Comparison of ENCODE assay signal across 10 cellular contexts in the genomic region with DNA sequence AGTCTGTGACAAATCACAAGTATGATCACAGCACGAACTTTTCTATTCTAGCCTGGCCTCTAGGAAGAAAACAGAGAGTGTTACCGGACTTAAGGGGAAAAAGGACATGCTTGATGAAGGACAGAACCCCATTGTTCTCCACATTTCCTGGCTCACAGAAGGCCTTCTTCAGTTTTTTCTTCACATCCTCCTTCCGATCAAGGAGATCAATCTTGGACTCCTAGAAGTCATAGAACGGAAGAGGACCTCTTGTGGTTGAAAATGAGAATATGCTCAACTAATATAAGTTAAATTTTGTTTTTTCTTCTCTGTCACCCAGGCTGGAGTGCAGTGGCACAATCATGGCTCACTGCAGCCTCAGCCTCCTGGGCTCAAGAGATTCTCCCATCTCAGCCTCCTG. TPM values are rescaled to one million over a fixed set of nuclear protein-coding genes. Genes with fewer than 3 reads are reported as not detected.
DNase-seq lines count a peak whose midpoint lies in the region; ATAC-seq, FAIRE-seq and TF ChIP-seq lines count a peak whose summit lies in the region.
"Had no signal": no experiment of that assay in that cellular context is flagged by ENCODE, and none has a peak within 500 bp of the region (broad histone marks: within the 10 kb centered on the region; RNA-seq: fewer than 3 reads in every experiment).

No MANE protein-coding gene starts in this region.

- WGBS in GM23248 (ENCODE audit: low coverage in 1 of 2, low lambda C conversion rate in 2 of 2, missing lambda C conversion rate in 2 of 2), 2 experiments: 66 to 69% methylated on average over 4 of the region's 4 CpGs
- WGBS in HepG2 (ENCODE audit: low lambda C conversion rate): 95% methylated on average over 4 of the region's 4 CpGs

- H3K4me2 ChIP-seq in GM23248 (ENCODE audit: unreplicated experiment): no peak overlapping the region
- H3K4me2 ChIP-seq in HepG2 (ENCODE audit: low read depth, low read length): no peak overlapping the region

- H3K36me3 ChIP-seq in GM23248 (ENCODE audit: low read depth) (peaks cover 80% of the 10 kb centered on the region), HepG2 (replicated peaks in 1 of 2; ENCODE audit: control insufficient read depth in 1 of 2, insufficient read depth in 2 of 2, low read length in 2 of 2) (peaks cover 25 to 81% of the 10 kb centered on the region in 2 experiments)

- H3K79me2 ChIP-seq in GM23248 (ENCODE audit: insufficient read depth) (peaks cover 65% of the 10 kb centered on the region), HepG2 (ENCODE audit: insufficient read depth, low read length) (no peaks in the 10 kb centered on the region)

- no peak for TF ChIP-seq RAD21 in HepG2 (CRISPR knock-in tag; IDR thresholded peaks at IDR 0.05)

- peaks cover 19% of the 10 kb centered on the region for H3F3A ChIP-seq in GM23248 (ENCODE audit: insufficient read depth)

- H3K9me2 ChIP-seq in GM23248 (ENCODE audit: insufficient read depth): no peaks in the 10 kb centered on the region

- H4K20me1 ChIP-seq in GM23248 (ENCODE audit: insufficient read depth): no peaks in the 10 kb centered on the region; the same call in 1 of the 2 replicates
- no peaks in the 10 kb centered on the region for H4K20me1 ChIP-seq in HepG2 (ENCODE audit: insufficient read depth, low read length)

- in situ Hi-C loops in GM23248 (cut with MboI): no loop called here
- in situ Hi-C loops in astrocyte of the cerebellum (cut with HindIII; ENCODE audit: low sequenced_read_pairs): no loop called here
- in situ Hi-C loops in HepG2 (cut with HindIII; ENCODE audit: extremely low pct_ligation_motif_present, low pct_unique_long_range_greater_than_20kb): no loop called here

- no peak for TF ChIP-seq POLR2A in HepG2 (IDR thresholded peaks at IDR 0.05; ENCODE audit: insufficient read depth in 1 of 2, low read depth in 2 of 2, low read length in 2 of 2)

- DNase-seq in AG08395 (ENCODE audit: low spot score): peak; percentile 35
- peak; percentile 55 for DNase-seq in GM23248
- DNase-seq in astrocyte of the cerebellum (ENCODE audit: low read depth): no peak
- DNase-seq in HepG2 (ENCODE audit: low spot score): peak; percentile 16
- DNase-seq in Ammon's horn (ENCODE audit: low spot score): no peak
- no peak for DNase-seq in GDM1 (lab: John Stamatoyannopoulos, UW)
- DNase-seq in NCI-H2081 (lab: John Stamatoyannopoulos, UW): no peak
- DNase-seq: activated naive CD8-positive, alpha-beta T cell treated with anti-CD3 and anti-CD28 coated beads, Interleukin-2, amount 10 ng/mL, durations not matched to agents 7 days and 5 days; stimulated activated CD4-positive, alpha-beta T cell treated with anti-CD3 and anti-CD28 coated beads, Interleukin-12 subunit alpha, Interleukin-12 subunit beta, amount 100 ng/mL, for 4 hours had no signal

- no peaks in the 10 kb centered on the region for H3K27me3 ChIP-seq in GM23248 (replicated peaks; ENCODE audit: insufficient read depth)
- H3K27me3 ChIP-seq in HepG2 (ENCODE audit: control insufficient read depth in 1 of 2, insufficient read depth in 2 of 2, low read length in 2 of 2): no peaks in the 10 kb centered on the region

- POLR2A ChIA-PET in HepG2 (lab: Yijun Ruan, JAX): no interaction called here

- H2AFZ ChIP-seq in GM23248 (no peak overlapping the region), HepG2 (ENCODE audit: low read length) (no peak overlapping the region)

- CTCF ChIA-PET in HepG2 (lab: Yijun Ruan, JAX; ENCODE audit: low intra/inter-chr PET ratio, low total read pairs): interaction anchor here (1.2 kb wide), 1 partner anchor 75 kb away, joined by 3 read pairs; no protein-coding TSS in a partner anchor

- TF ChIP-seq CTCF in astrocyte of the cerebellum (IDR thresholded peaks at IDR 0.05; ENCODE audit: low read depth, low read length, missing control alignments) (peak; percentile 41), HepG2 (CRISPR knock-in tag; IDR thresholded peaks at IDR 0.05) (peak; percentile 18; the same call in 1 of the 2 replicates)

- intact Hi-C loops in HepG2 (cut with micrococcal nuclease; ENCODE audit: unreplicated experiment): no loop called here

- peaks cover 11% of the 10 kb centered on the region for H3K4me1 ChIP-seq in GM23248 (ENCODE audit: insufficient read depth)
- H3K4me1 ChIP-seq in HepG2 (ENCODE audit: insufficient read depth, low read length): no peaks in the 10 kb centered on the region

- no TSS peak for BruUV-seq in HepG2 (replicated peaks; lab: Mats Ljungman, UMichigan)

- H3K4me3 ChIP-seq in GM23248: no peak overlapping the region
- no peak overlapping the region for H3K4me3 ChIP-seq in astrocyte of the cerebellum (ENCODE audit: low read depth, low read length)
- no peak overlapping the region for H3K4me3 ChIP-seq in HepG2 (replicated peaks in 1 of 3; ENCODE audit: insufficient read depth in 1 of 3, low read depth in 2 of 3, low read length in 3 of 3)

- TF ChIP-seq EP300 in HepG2 (IDR thresholded peaks at IDR 0.05; ENCODE audit: low read depth in 2 of 2, low read length in 2 of 2) (no peak), HepG2 (CRISPR knock-in tag; IDR thresholded peaks at IDR 0.05; ENCODE audit: borderline replicate concordance) (no peak)

- no peak for ATAC-seq in HepG2
- ATAC-seq in GM19397 (IDR thresholded peaks at IDR 0.05; ENCODE audit: unreplicated experiment): no peak

- H3K27ac ChIP-seq in GM23248 (no peak overlapping the region), HepG2 (ENCODE audit: extremely low read length, insufficient read depth, low read length) (no peak overlapping the region)

- H3K9ac ChIP-seq in GM23248: no peak overlapping the region
- H3K9ac ChIP-seq in HepG2 (ENCODE audit: insufficient read depth, low read depth, low read length): no peak overlapping the region

- H3K9me3 ChIP-seq in GM23248 (ENCODE audit: low read depth) (no peaks in the 10 kb centered on the region), HepG2 (ENCODE audit: low read length) (no peaks in the 10 kb centered on the region)

- no peak for FAIRE-seq in HepG2 (lab: Jason Lieb, UNC)

TF ChIP-seq in HepG2, 621 proteins besides CTCF, POLR2A, EP300 and RAD21 (continues in another document):
- peak; percentile 18 for TF ChIP-seq STAG1 (CRISPR knock-in tag; IDR thresholded peaks at IDR 0.05)

RNA-seq across cellular contexts. Expression of a gene that starts 30.3 kb away (rescaled TPM):
- 125 and 135 TPM in 2 replicates for total RNA-seq in GM23248 (2014; rRNA removed; shearing (Covaris generic))
- 179 and 185 TPM in 2 replicates for polyA plus RNA-seq in GM23248 (2016; fragmentation: Nextera tagmentation; extraction: Ambion mirVana)
- total RNA-seq in HepG2 (2016; rRNA removed; fragmentation: Illumina TruSeq; extraction: Trizol): 102 and 113 TPM in 2 replicates
- 36.6 and 40.5 TPM in 2 replicates for total RNA-seq in HepG2 (2016; cell fraction: cytosol; rRNA removed; fragmentation: Illumina TruSeq; extraction: Trizol; ENCODE audit: low read depth)
- total RNA-seq in HepG2 (2016; cell fraction: insoluble cytoplasmic fraction; rRNA removed; fragmentation: Illumina TruSeq; extraction: Trizol): 96.0 and 117 TPM in 2 replicates
- total RNA-seq in HepG2 (2016; cell fraction: membrane; rRNA removed; fragmentation: Illumina TruSeq; extraction: Trizol): 43.4 and 44.4 TPM in 2 replicates
- 70.7 and 78.7 TPM in 2 replicates for total RNA-seq in HepG2 (2016; cell fraction: nucleus; rRNA removed; fragmentation: Illumina TruSeq; extraction: Trizol)
- 50.1 and 52.2 TPM in 2 replicates for polyA plus RNA-seq in HepG2 (2011; rRNA removed)
- 32.2 and 38.5 TPM in 2 replicates for polyA plus RNA-seq in HepG2 (2011; cell fraction: cytosol; rRNA removed)
- polyA plus RNA-seq in HepG2 (2011; cell fraction: nucleus; rRNA removed): 91.6 and 121 TPM in 2 replicates
- polyA plus RNA-seq in HepG2 (2012): 124 and 158 TPM in 2 replicates
- 11.8 and 14.3 TPM in 2 replicates for polyA plus RNA-seq in HepG2 (2016; cell fraction: cytosol; fragmentation: Illumina TruSeq; extraction: Trizol; ENCODE audit: low read depth)
- 83.4 and 91.9 TPM in 2 replicates for polyA plus RNA-seq in HepG2 (2016; cell fraction: insoluble cytoplasmic fraction; fragmentation: Illumina TruSeq; extraction: Trizol; ENCODE audit: low read depth)
- 20.7 and 20.8 TPM in 2 replicates for polyA plus RNA-seq in HepG2 (2016; cell fraction: membrane; fragmentation: Illumina TruSeq; extraction: Trizol; ENCODE audit: low read depth)
- 117 TPM in 2 replicates for polyA plus RNA-seq in HepG2 (2016; cell fraction: nucleus; fragmentation: Illumina TruSeq; extraction: Trizol; ENCODE audit: insufficient read depth, low read depth)
- polyA minus RNA-seq in HepG2 (2011; rRNA and poly(A)+ RNA removed; ENCODE audit: low replicate concordance): 68.0 and 103 TPM in 2 replicates
- polyA minus RNA-seq in HepG2 (2011; cell fraction: cytosol; rRNA and poly(A)+ RNA removed): 43.2 and 68.7 TPM in 2 replicates
- 63.1 and 101 TPM in 2 replicates for polyA minus RNA-seq in HepG2 (2011; cell fraction: nucleus; rRNA and poly(A)+ RNA removed)

RNA-seq across cellular contexts. Expression of a gene that starts 30.6 kb away (rescaled TPM):
- 25.2 and 35.0 TPM in 2 replicates for total RNA-seq in GM23248 (2014; rRNA removed; shearing (Covaris generic))
- polyA plus RNA-seq in GM23248 (2016; fragmentation: Nextera tagmentation; extraction: Ambion mirVana) (12.1 and 15.7 TPM in 2 replicates), HepG2 (2011; rRNA removed) (17.9 and 20.4 TPM in 2 replicates)
- total RNA-seq in HepG2 (2016; rRNA removed; fragmentation: Illumina TruSeq; extraction: Trizol): 26.1 and 28.4 TPM in 2 replicates
- total RNA-seq in HepG2 (2016; cell fraction: cytosol; rRNA removed; fragmentation: Illumina TruSeq; extraction: Trizol; ENCODE audit: low read depth): 18.1 and 18.8 TPM in 2 replicates
- total RNA-seq in HepG2 (2016; cell fraction: insoluble cytoplasmic fraction; rRNA removed; fragmentation: Illumina TruSeq; extraction: Trizol): 24.5 and 27.7 TPM in 2 replicates
- total RNA-seq in HepG2 (2016; cell fraction: membrane; rRNA removed; fragmentation: Illumina TruSeq; extraction: Trizol): 22.6 and 25.5 TPM in 2 replicates
- total RNA-seq in HepG2 (2016; cell fraction: nucleus; rRNA removed; fragmentation: Illumina TruSeq; extraction: Trizol): 24.5 and 34.9 TPM in 2 replicates
- polyA plus RNA-seq in HepG2 (2011; cell fraction: cytosol; rRNA removed): 6.8 and 11.2 TPM in 2 replicates
- polyA plus RNA-seq in HepG2 (2011; cell fraction: nucleus; rRNA removed): 18.2 and 22.4 TPM in 2 replicates
- 10.8 and 13.1 TPM in 2 replicates for polyA plus RNA-seq in HepG2 (2012)
- 4.2 and 4.7 TPM in 2 replicates for polyA plus RNA-seq in HepG2 (2016; cell fraction: cytosol; fragmentation: Illumina TruSeq; extraction: Trizol; ENCODE audit: low read depth)
- 19.5 and 20.9 TPM in 2 replicates for polyA plus RNA-seq in HepG2 (2016; cell fraction: insoluble cytoplasmic fraction; fragmentation: Illumina TruSeq; extraction: Trizol; ENCODE audit: low read depth)
- 5.3 and 5.6 TPM in 2 replicates for polyA plus RNA-seq in HepG2 (2016; cell fraction: membrane; fragmentation: Illumina TruSeq; extraction: Trizol; ENCODE audit: low read depth)
- 49.7 and 53.4 TPM in 2 replicates for polyA plus RNA-seq in HepG2 (2016; cell fraction: nucleus; fragmentation: Illumina TruSeq; extraction: Trizol; ENCODE audit: insufficient read depth, low read depth)
- polyA minus RNA-seq in HepG2 (2011; rRNA and poly(A)+ RNA removed; ENCODE audit: low replicate concordance): 20.9 and 25.1 TPM in 2 replicates
- polyA minus RNA-seq in HepG2 (2011; cell fraction: cytosol; rRNA and poly(A)+ RNA removed): 9.6 and 12.2 TPM in 2 replicates
- polyA minus RNA-seq in HepG2 (2011; cell fraction: nucleus; rRNA and poly(A)+ RNA removed): 44.3 and 47.9 TPM in 2 replicates

Comparison
In these comparisons a context has a peak if more than half of its experiments do, and no peak if none do; other contexts are left out.
1. DNase-seq: peak in AG08395 (single experiment), GM23248 (single experiment) and HepG2 (single experiment); none in astrocyte of the cerebellum (single experiment), Ammon's horn (single experiment), GDM1 (single experiment) and NCI-H2081 (0 of 2).